ENCODE assay signal across 10 cellular contexts in the genomic region with DNA sequence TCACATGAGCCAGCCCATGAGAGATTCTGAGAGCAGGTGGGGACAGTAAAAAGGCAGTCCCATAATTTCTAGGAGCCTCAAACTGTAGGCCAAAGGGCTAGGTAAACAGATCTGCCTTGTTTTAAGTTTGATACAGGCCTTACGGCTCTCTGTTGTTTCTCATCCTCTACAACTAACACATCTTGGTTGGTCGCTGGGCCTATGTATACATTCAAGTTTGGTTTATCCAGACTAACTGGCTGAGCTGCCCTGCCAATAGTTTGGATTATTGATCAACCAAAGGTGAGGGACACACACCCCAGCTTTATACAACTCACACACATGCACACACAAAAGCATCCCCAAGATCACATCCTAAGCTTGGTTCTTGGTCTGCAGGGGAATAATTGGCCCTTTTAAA. TPM values are rescaled to one million over a fixed set of nuclear protein-coding genes. Genes with fewer than 3 reads are reported as not detected.
A peak's percentile ranks its signal among the peaks of the same experiment; 100 is the strongest.
DNase-seq lines count a peak whose midpoint lies in the region; ATAC-seq and TF ChIP-seq lines count a peak whose summit lies in the region.
"Had no signal": no experiment of that assay in that cellular context is flagged by ENCODE, and none has a peak within 500 bp of the region (broad histone marks: within the 10 kb centered on the region; RNA-seq: fewer than 3 reads in every experiment).

No MANE protein-coding gene starts in this region.

- no peak for DNase-seq in AG09309 (ENCODE audit: low read depth)
- DNase-seq in chondrocyte (ENCODE audit: low spot score) = no peak
- DNase-seq in natural killer cell = no peak
- no peak for DNase-seq in UCSD-AML1 (lab: John Stamatoyannopoulos, UW; ENCODE audit: unreplicated experiment)
- no peak for DNase-seq in WERI-Rb-1
- no peak for DNase-seq in GF-D8 (lab: John Stamatoyannopoulos, UW)
- DNase-seq: NCI-H1436 treated with DMSO at 0.1 percent for 48 hours had no signal

- peak overlapping the region; percentile 95 for H3K4me3 ChIP-seq in AG09309 (ENCODE audit: control insufficient read depth, low read depth, low read length)
- H3K4me3 ChIP-seq in KMS-11 (IDR thresholded peaks at IDR 0.05; ENCODE audit: insufficient read depth, low read depth, low read length) = no peak overlapping the region
- H3K4me3 ChIP-seq in WERI-Rb-1 (ENCODE audit: low read depth, low read length) = no peak overlapping the region

- H3K4me1 Mint-ChIP-seq in chondrocyte (ENCODE audit: low read depth) (peaks cover 71% of the 10 kb centered on the region), natural killer cell (peaks cover 60 to 63% of the 10 kb centered on the region in 2 donors)

- H3K9me3 Mint-ChIP-seq in chondrocyte (ENCODE audit: low read depth) = no peaks in the 10 kb centered on the region
- no peaks in the 10 kb centered on the region for H3K9me3 Mint-ChIP-seq in natural killer cell

- H3K36me3 ChIP-seq in KMS-11 (ENCODE audit: insufficient read depth) (no peaks in the 10 kb centered on the region; the same call in 1 of the 2 replicates), WERI-Rb-1 (no peaks in the 10 kb centered on the region)

- H3K27ac ChIP-seq in KMS-11 (peak overlapping the region; percentile 11; the same call in 1 of the 2 replicates), WERI-Rb-1 (no peak overlapping the region)

- H2AFZ ChIP-seq in KMS-11 (ENCODE audit: low read depth) = no peak overlapping the region

- H3K4me3 Mint-ChIP-seq in chondrocyte (ENCODE audit: unreplicated experiment) = peak overlapping the region; percentile 88
- H3K4me3 Mint-ChIP-seq in natural killer cell = peak overlapping the region; percentile 96

- H3K27ac Mint-ChIP-seq in chondrocyte (ENCODE audit: unreplicated experiment) = no peak overlapping the region
- peak overlapping the region; percentile 94 to 100 for H3K27ac Mint-ChIP-seq in natural killer cell

- H3K9me3 ChIP-seq in WERI-Rb-1 (ENCODE audit: severe bottlenecking) = peaks cover 3% of the 10 kb centered on the region

- no peak for ATAC-seq in natural killer cell
- no peak for ATAC-seq in GM18867 (IDR thresholded peaks at IDR 0.05; ENCODE audit: unreplicated experiment)

- no peak for TF ChIP-seq CTCF in AG09309 (IDR thresholded peaks at IDR 0.05; ENCODE audit: control insufficient read depth, insufficient read depth, low read depth, low read length, missing control alignments)
- no peak for TF ChIP-seq CTCF in KMS-11 (conservative IDR thresholded peaks at IDR 0.05; ENCODE audit: low read depth, low read length)
- no peak for TF ChIP-seq CTCF in chondrocyte (IDR thresholded peaks at IDR 0.05)
- TF ChIP-seq CTCF in natural killer cell (IDR thresholded peaks at IDR 0.05) = no peak
- no peak for TF ChIP-seq CTCF in WERI-Rb-1 (IDR thresholded peaks at IDR 0.05; ENCODE audit: low read depth, low read length)

- H4K20me1 ChIP-seq in KMS-11 (ENCODE audit: insufficient read depth) = peaks cover 21% of the 10 kb centered on the region

- H3K27me3 ChIP-seq in KMS-11 (ENCODE audit: insufficient read depth, low read depth) (no peaks in the 10 kb centered on the region), WERI-Rb-1 (ENCODE audit: insufficient read depth, low read depth, severe bottlenecking) (peaks cover 76% of the 10 kb centered on the region)

- H3K27me3 Mint-ChIP-seq in chondrocyte (ENCODE audit: low read depth) (no peaks in the 10 kb centered on the region), natural killer cell (ENCODE audit: low read depth in 2 of 2) (no peaks in the 10 kb centered on the region)

- H3K4me2 ChIP-seq in KMS-11 = peak overlapping the region; percentile 94

- peaks cover 87% of the 10 kb centered on the region for H3K79me2 ChIP-seq in KMS-11 (ENCODE audit: insufficient read depth, low read depth)

- peaks cover 65% of the 10 kb centered on the region for H3K4me1 ChIP-seq in KMS-11 (ENCODE audit: low read depth, poor library complexity, severe bottlenecking)

- peaks cover 3% of the 10 kb centered on the region for H3K36me3 Mint-ChIP-seq in chondrocyte (ENCODE audit: low read depth)
- H3K36me3 Mint-ChIP-seq in natural killer cell = no peaks in the 10 kb centered on the region

- H3K9ac ChIP-seq in KMS-11 = no peak overlapping the region; the same call in 1 of the 2 replicates

- intact Hi-C loops in natural killer cell (cut with micrococcal nuclease) = loop anchor here (5.0 kb wide), 1 partner anchor 38 kb away; no protein-coding TSS in a partner anchor

RNA-seq across cellular contexts. Expression of a gene that starts 3.0 kb away (rescaled TPM):
- 24.3 to 39.7 TPM (median 39.2 TPM) in 3 replicates for total RNA-seq in chondrocyte
- total RNA-seq in natural killer cell = 10 to 100 TPM; 22.7 to 25.7 (median 23.8) TPM

RNA-seq across cellular contexts. Expression of a gene that starts 56.2 kb away (rescaled TPM):
- total RNA-seq in chondrocyte (not detected in 3 replicates), natural killer cell (1 to 10 TPM in 2 of 3 donors, under 1 TPM in 1; 0.35 to 3.7 (median 3.6) TPM)
- total RNA-seq: activated CD8-positive, alpha-beta memory T cell treated with anti-CD3 and anti-CD28 coated beads for 36 hours had no signal
